Comparison of ENCODE assay signal across 1 cellular context in genomic region chr12:75630091-75630490, GRCh38.
TF ChIP-seq lines count a peak whose summit lies in the region.

No MANE protein-coding gene starts in this region.

TF ChIP-seq in HepG2, 621 proteins besides CTCF, POLR2A, EP300 and RAD21:
- no peak for TF ChIP-seq ZNF704 (CRISPR knock-in tag; IDR thresholded peaks at IDR 0.05; ENCODE audit: borderline replicate concordance)
- peak; percentile 96 for TF ChIP-seq ZNF17 (CRISPR knock-in tag; IDR thresholded peaks at IDR 0.05)
